Comparison of ENCODE assay signal across 2 cellular contexts in the genomic region with DNA sequence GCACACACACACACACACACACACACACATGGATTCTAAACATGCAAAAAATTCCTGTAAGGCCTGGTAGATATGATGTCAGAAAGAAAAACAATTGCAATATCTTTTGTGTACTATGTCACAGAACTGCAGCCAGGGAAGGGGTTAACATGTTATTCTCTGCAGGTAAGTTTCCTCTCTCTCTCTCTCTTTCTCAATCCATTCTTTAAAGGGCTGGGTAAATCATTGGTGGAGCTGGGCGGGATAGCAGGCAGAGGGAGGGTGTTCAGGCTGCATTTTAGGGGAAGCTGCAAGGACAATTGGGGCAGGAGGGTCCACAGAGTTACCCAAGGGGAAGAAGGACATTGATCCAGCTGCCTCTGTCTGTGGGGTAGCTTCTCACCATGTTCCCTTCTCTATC.
TF ChIP-seq lines count a peak whose summit lies in the region.

No MANE protein-coding gene starts in this region.

TF ChIP-seq in IMR-90, 13 proteins besides CTCF, POLR2A, EP300 and RAD21:
- TF ChIP-seq, protein P1, sequence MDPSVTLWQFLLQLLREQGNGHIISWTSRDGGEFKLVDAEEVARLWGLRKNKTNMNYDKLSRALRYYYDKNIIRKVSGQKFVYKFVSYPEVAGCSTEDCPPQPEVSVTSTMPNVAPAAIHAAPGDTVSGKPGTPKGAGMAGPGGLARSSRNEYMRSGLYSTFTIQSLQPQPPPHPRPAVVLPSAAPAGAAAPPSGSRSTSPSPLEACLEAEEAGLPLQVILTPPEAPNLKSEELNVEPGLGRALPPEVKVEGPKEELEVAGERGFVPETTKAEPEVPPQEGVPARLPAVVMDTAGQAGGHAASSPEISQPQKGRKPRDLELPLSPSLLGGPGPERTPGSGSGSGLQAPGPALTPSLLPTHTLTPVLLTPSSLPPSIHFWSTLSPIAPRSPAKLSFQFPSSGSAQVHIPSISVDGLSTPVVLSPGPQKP (IDR thresholded peaks at IDR 0.05; ENCODE audit: borderline replicate concordance, low read depth, low read length), result no peak
- TF ChIP-seq CEBPB (IDR thresholded peaks at IDR 0.05; ENCODE audit: low read depth, low read length) (no peak), RCOR1 (IDR thresholded peaks at IDR 0.05; ENCODE audit: insufficient replicate concordance, low read length) (no peak), SMC3 (IDR thresholded peaks at IDR 0.05; ENCODE audit: low read depth, low read length) (no peak), NFE2L2 (IDR thresholded peaks at IDR 0.05; ENCODE audit: low read depth, low read length) (no peak), MAFK (IDR thresholded peaks at IDR 0.05; ENCODE audit: low read depth, low read length) (no peak), MAZ (IDR thresholded peaks at IDR 0.05; ENCODE audit: borderline replicate concordance, low read depth, low read length) (no peak), CHD1 (IDR thresholded peaks at IDR 0.05; ENCODE audit: low read depth, low read length) (no peak), FOS (IDR thresholded peaks at IDR 0.05; ENCODE audit: low read depth, low read length) (no peak), BHLHE40 (IDR thresholded peaks at IDR 0.05; ENCODE audit: low read depth, low read length) (no peak), RFX5 (IDR thresholded peaks at IDR 0.05; ENCODE audit: low read depth, low read length) (no peak), MXI1 (IDR thresholded peaks at IDR 0.05; ENCODE audit: borderline replicate concordance, low read depth, low read length) (no peak)
- TF ChIP-seq, protein P2, sequence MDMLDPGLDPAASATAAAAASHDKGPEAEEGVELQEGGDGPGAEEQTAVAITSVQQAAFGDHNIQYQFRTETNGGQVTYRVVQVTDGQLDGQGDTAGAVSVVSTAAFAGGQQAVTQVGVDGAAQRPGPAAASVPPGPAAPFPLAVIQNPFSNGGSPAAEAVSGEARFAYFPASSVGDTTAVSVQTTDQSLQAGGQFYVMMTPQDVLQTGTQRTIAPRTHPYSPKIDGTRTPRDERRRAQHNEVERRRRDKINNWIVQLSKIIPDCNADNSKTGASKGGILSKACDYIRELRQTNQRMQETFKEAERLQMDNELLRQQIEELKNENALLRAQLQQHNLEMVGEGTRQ (IDR thresholded peaks at IDR 0.05; ENCODE audit: low read depth, low read length), result no peak

TF ChIP-seq in H1, 55 proteins besides CTCF, POLR2A, EP300 and RAD21:
- TF ChIP-seq CEBPB (IDR thresholded peaks at IDR 0.05; ENCODE audit: low read depth, low read length) (0 out of 2 replicates have a peak, but pooled peaks have one; percentile 2), CBX5 (IDR thresholded peaks at IDR 0.05; ENCODE audit: low read depth, low read length) (no peak)
